In the genomic region with DNA sequence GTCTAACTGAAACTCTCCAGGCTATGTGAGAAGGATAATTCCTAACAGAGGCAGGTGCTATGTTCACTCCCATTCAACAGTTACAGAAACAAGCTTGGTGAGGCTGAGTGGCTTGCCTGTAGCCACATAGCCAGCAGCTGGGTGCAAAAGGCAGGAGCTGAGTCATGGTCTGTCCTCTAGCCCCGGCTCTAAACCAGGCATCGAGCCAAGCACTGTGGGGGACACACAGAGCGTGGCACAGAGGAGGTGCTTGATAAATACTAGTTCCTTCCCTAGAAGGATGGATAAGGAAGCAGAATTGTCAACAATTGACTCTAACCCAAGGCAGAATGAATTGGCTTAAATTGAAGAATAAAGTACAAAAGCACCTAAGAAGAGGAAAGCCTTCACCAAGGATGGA, we compare ENCODE assay signal across 14 cellular contexts. TPM values are rescaled to one million over a fixed set of nuclear protein-coding genes. Genes with fewer than 3 reads are reported as not detected.
DNase-seq lines count a peak whose midpoint lies in the region; ATAC-seq and TF ChIP-seq lines count a peak whose summit lies in the region.
"Had no signal": no experiment of that assay in that cellular context is flagged by ENCODE, and none has a peak within 500 bp of the region (broad histone marks: within the 10 kb centered on the region; RNA-seq: fewer than 3 reads in every experiment).

No MANE protein-coding gene starts in this region.

- H3K36me3 Mint-ChIP-seq in CD4-positive, alpha-beta T cell (ENCODE audit: low read depth), result peaks cover 8% of the 10 kb centered on the region

- H3K9me3 Mint-ChIP-seq in CD4-positive, alpha-beta T cell, result no peaks in the 10 kb centered on the region

- peaks cover 0 to 9% of the 10 kb centered on the region in 2 donors for H3K4me1 ChIP-seq in left lung

- H3K27me3 Mint-ChIP-seq in CD4-positive, alpha-beta T cell, result no peaks in the 10 kb centered on the region

- intact Hi-C loops in CD4-positive, alpha-beta T cell (cut with DNase I, micrococcal nuclease), result loop anchor here (5.0 to 10.0 kb wide), 5 partner anchors 92 to 718 kb away; a partner anchor contains a TSS
- intact Hi-C loops in left lung (cut with DNase I), result loop anchor here in 1 of 2 donors (5.0 kb wide), 2 partner anchors 94 to 166 kb away; no protein-coding TSS in a partner anchor
- intact Hi-C loops in cardiac septum (cut with DNase I), result loop anchor here (5.0 to 10.0 kb wide), 2 partner anchors 166 to 412 kb away; no protein-coding TSS in a partner anchor

- CTCF ChIA-PET in CD4-positive, alpha-beta T cell (lab: Charles Lee), result interaction anchor here (1.7 kb wide), 1 partner anchor 149 kb away, joined by 7 read pairs; no protein-coding TSS in a partner anchor

- no peak for DNase-seq in CD4-positive, alpha-beta T cell
- DNase-seq in HCEC 1CT (peak; percentile 34), NCI-H510A treated with DMSO at 0.1 percent for 48 hours (lab: John Stamatoyannopoulos, UW) (peak; percentile 73), erythroblast (lab: John Stamatoyannopoulos, UW) (peak; percentile 21 to 47), left lung (no peak), dermis blood vessel endothelial cell (no peak), cardiac septum (ENCODE audit: low spot score) (no peak)
- DNase-seq: activated CD4-positive, alpha-beta T cell treated with anti-CD3 and anti-CD28 coated beads for 4 hours; DMS79 treated with DMSO at 0.1 percent for 48 hours; H7; upper lobe of right lung had no signal

- TF ChIP-seq CTCF in CD4-positive, alpha-beta T cell (IDR thresholded peaks at IDR 0.05), result no peak
- no peak for TF ChIP-seq CTCF in left lung (IDR thresholded peaks at IDR 0.05)

- H3K9me3 ChIP-seq in CD4-positive, alpha-beta T cell (ENCODE audit: control insufficient read depth, low read length), result no peaks in the 10 kb centered on the region
- no peaks in the 10 kb centered on the region for H3K9me3 ChIP-seq in left lung
- H3K9me3 ChIP-seq: upper lobe of right lung had no signal

- peaks cover 46% of the 10 kb centered on the region for H3K4me1 Mint-ChIP-seq in CD4-positive, alpha-beta T cell (ENCODE audit: low read depth)

- H3K4me3 Mint-ChIP-seq in CD4-positive, alpha-beta T cell, result peak overlapping the region; percentile 6

- H3K27ac ChIP-seq in CD4-positive, alpha-beta T cell (ENCODE audit: low read depth, low read length), result no peak overlapping the region
- no peak overlapping the region for H3K27ac ChIP-seq in left lung
- H3K27ac ChIP-seq: epithelial cell of prostate, upper lobe of right lung had no signal

- POLR2A ChIA-PET in CD4-positive, alpha-beta T cell (lab: Charles Lee), result interaction anchor here (0.8 to 2.7 kb wide), 2 partner anchors 10 to 149 kb away, joined by 3 to 7 read pairs; a partner anchor contains a TSS

- H3K27me3 ChIP-seq in CD4-positive, alpha-beta T cell (ENCODE audit: control insufficient read depth, insufficient read depth, low read length), result no peaks in the 10 kb centered on the region
- peaks cover 0 to 47% of the 10 kb centered on the region in 2 donors for H3K27me3 ChIP-seq in left lung

- no peak for TF ChIP-seq POLR2A in erythroblast (IDR thresholded peaks at IDR 0.05; ENCODE audit: low read length)

- no peak for ATAC-seq in CD4-positive, alpha-beta T cell (ENCODE audit: poor library complexity)
- ATAC-seq in left lung, result no peak
- no peak for ATAC-seq in GM19035 (IDR thresholded peaks at IDR 0.05; ENCODE audit: unreplicated experiment)
- ATAC-seq: upper lobe of right lung had no signal

- no peaks in the 10 kb centered on the region for H3K36me3 ChIP-seq in left lung
- H3K36me3 ChIP-seq: upper lobe of right lung had no signal

- H3K4me3 ChIP-seq in left lung, result no peak overlapping the region
- H3K4me3 ChIP-seq: upper lobe of right lung had no signal

- H3K27ac Mint-ChIP-seq in CD4-positive, alpha-beta T cell, result no peak overlapping the region

RNA-seq across cellular contexts. Expression of a gene that starts 10.4 kb away (rescaled TPM):
- under 1 TPM; 0.78 to 0.88 TPM for total RNA-seq in CD4-positive, alpha-beta T cell
- total RNA-seq in left lung (under 1 TPM; 0.42 to 0.50 TPM), dermis blood vessel endothelial cell (not detected in 2 replicates), cardiac septum (0.51 TPM)
- total RNA-seq: osteoblast had no signal

RNA-seq across cellular contexts. Expression of a gene that starts 58.2 kb away (rescaled TPM):
- total RNA-seq in CD4-positive, alpha-beta T cell, result 100 to 1,000 TPM; 112 to 118 TPM
- total RNA-seq in left lung (10 to 100 TPM in 1 of 2 donors, 1 to 10 TPM in 1; 8.6 to 11.3 TPM), dermis blood vessel endothelial cell (not detected in 2 replicates), cardiac septum (0.62 TPM)
- total RNA-seq: osteoblast had no signal

Comparison
In these comparisons a context has a peak if more than half of its experiments do, and no peak if none do; other contexts are left out.
1. DNase-seq: peak in HCEC 1CT (single experiment), NCI-H510A treated with DMSO at 0.1 percent for 48 hours (single experiment) and erythroblast (2 of 2); none in CD4-positive, alpha-beta T cell (0 of 10), left lung (0 of 2), dermis blood vessel endothelial cell (single experiment) and cardiac septum (single experiment).
2. RNA of a gene that starts 58.2 kb away (total RNA-seq): 112 to 118 TPM in CD4-positive, alpha-beta T cell; 8.6 to 11.3 TPM in left lung, 0.62 TPM in cardiac septum (single experiment) and not detected in dermis blood vessel endothelial cell; every median in the first group is over 4 times any median in the second.